25 cellular contexts compared by ENCODE assay signal in the genomic region with DNA sequence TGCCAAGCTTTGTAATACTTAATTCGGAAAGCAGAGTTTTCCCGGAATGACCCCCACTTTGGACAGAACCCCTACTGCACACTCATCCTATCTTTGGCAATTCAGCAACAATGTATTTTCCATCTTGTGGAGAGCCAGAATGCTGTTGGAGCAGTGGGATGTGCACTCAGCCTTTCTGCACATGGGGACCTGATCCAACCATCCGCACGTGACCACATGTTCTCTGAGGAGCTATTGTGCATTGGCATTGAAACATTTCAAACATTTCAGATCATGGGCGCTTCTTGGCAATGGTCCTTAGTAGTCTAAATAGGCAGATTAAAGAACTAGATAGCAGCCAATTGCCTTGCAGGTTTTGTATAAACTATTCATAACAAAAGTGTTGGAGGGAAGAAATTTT.
"Had no signal": no experiment of that assay in that cellular context is flagged by ENCODE, and none has a peak within 500 bp of the region (broad histone marks: within the 10 kb centered on the region; RNA-seq: fewer than 3 reads in every experiment).

No MANE protein-coding gene starts in this region.

- DNase-seq: activated CD4-positive, alpha-beta memory T cell treated with anti-CD3 and anti-CD28 coated beads, Interleukin-2, amount 10 ng/mL, durations not matched to agents 7 days and 5 days; activated CD4-positive, alpha-beta T cell treated with anti-CD3 and anti-CD28 coated beads for 36 hours; activated CD4-positive, alpha-beta T cell treated with anti-CD3 and anti-CD28 coated beads, Interleukin-2, amount 50 U/mL, for 1 hour; activated naive CD4-positive, alpha-beta T cell treated with anti-CD3 and anti-CD28 coated beads, Interleukin-2, amount 50 U/mL, for 16 hours; activated naive CD8-positive, alpha-beta T cell treated with anti-CD3 and anti-CD28 coated beads, Interleukin-2, amount 10 ng/mL, durations not matched to agents 7 days and 5 days; activated T-cell treated with anti-CD3 and anti-CD28 coated beads for 4 hours; activated T-cell treated with anti-CD3 and anti-CD28 coated beads, Interleukin-2, amount 50 U/mL, for 72 hours; adrenal gland; central memory CD4-positive, alpha-beta T cell; KBM-7; NCI-H1048; NCI-H146; NCI-H1930; NCI-H2171; NCI-H2227 treated with DMSO at 0.1 percent for 48 hours; NCI-H510A; NCI-H526 treated with DMSO at 0.1 percent for 48 hours; NCI-H82; SIG-M5; T-cell; T-helper 2 cell; T1000; WERI-Rb-1 had no signal

- H3K4me1 ChIP-seq: adrenal gland had no signal

- H3K4me3 Mint-ChIP-seq: activated CD4-positive, alpha-beta memory T cell treated with anti-CD3 and anti-CD28 coated beads, Interleukin-2, amount 10 ng/mL, durations not matched to agents 7 days and 5 days; activated CD4-positive, alpha-beta T cell treated with anti-CD3 and anti-CD28 coated beads for 36 hours; activated naive CD8-positive, alpha-beta T cell treated with anti-CD3 and anti-CD28 coated beads, Interleukin-2, amount 10 ng/mL, durations not matched to agents 7 days and 5 days; activated T-cell treated with anti-CD3 and anti-CD28 coated beads, Interleukin-2, amount 50 U/mL, for 72 hours; T-cell had no signal

- H3K4me3 ChIP-seq: adrenal gland, SK-N-MC had no signal

- H3K4me1 Mint-ChIP-seq: activated CD4-positive, alpha-beta memory T cell treated with anti-CD3 and anti-CD28 coated beads, Interleukin-2, amount 10 ng/mL, durations not matched to agents 7 days and 5 days; activated CD4-positive, alpha-beta T cell treated with anti-CD3 and anti-CD28 coated beads for 36 hours; activated naive CD8-positive, alpha-beta T cell treated with anti-CD3 and anti-CD28 coated beads, Interleukin-2, amount 10 ng/mL, durations not matched to agents 7 days and 5 days had no signal

- H3K27ac Mint-ChIP-seq: activated CD4-positive, alpha-beta memory T cell treated with anti-CD3 and anti-CD28 coated beads, Interleukin-2, amount 10 ng/mL, durations not matched to agents 7 days and 5 days; activated CD4-positive, alpha-beta T cell treated with anti-CD3 and anti-CD28 coated beads for 36 hours; activated naive CD8-positive, alpha-beta T cell treated with anti-CD3 and anti-CD28 coated beads, Interleukin-2, amount 10 ng/mL, durations not matched to agents 7 days and 5 days; activated T-cell treated with anti-CD3 and anti-CD28 coated beads, Interleukin-2, amount 50 U/mL, for 72 hours; activated T-helper 2 cell treated with anti-CD3 and anti-CD28 coated beads, Interferon-gamma antibody, Interleukin-2, Interleukin-4, amounts not matched to agents 10 μg/mL and 5 μg/mL and 100 μg/mL, durations not matched to agents 14 hours and 24 hours and 36 hours; T-cell had no signal

- H3K27ac ChIP-seq: adrenal gland, SK-N-MC, WERI-Rb-1 had no signal

- H3K36me3 Mint-ChIP-seq: T-cell had no signal

- H3K36me3 ChIP-seq: adrenal gland, WERI-Rb-1 had no signal

- H3K9me3 ChIP-seq: adrenal gland had no signal

- H3K27me3 ChIP-seq: adrenal gland had no signal

- ATAC-seq: activated CD4-positive, alpha-beta T cell treated with anti-CD3 and anti-CD28 coated beads for 36 hours; activated T-cell treated with anti-CD3 and anti-CD28 coated beads, Interleukin-2, amount 50 U/mL, for 72 hours; T-cell had no signal

- H3K9me3 Mint-ChIP-seq: activated T-helper 2 cell treated with anti-CD3 and anti-CD28 coated beads, Interferon-gamma antibody, Interleukin-2, Interleukin-4, amounts not matched to agents 10 μg/mL and 5 μg/mL and 100 μg/mL, durations not matched to agents 14 hours and 24 hours and 36 hours; T-cell had no signal
